In the genomic region with DNA sequence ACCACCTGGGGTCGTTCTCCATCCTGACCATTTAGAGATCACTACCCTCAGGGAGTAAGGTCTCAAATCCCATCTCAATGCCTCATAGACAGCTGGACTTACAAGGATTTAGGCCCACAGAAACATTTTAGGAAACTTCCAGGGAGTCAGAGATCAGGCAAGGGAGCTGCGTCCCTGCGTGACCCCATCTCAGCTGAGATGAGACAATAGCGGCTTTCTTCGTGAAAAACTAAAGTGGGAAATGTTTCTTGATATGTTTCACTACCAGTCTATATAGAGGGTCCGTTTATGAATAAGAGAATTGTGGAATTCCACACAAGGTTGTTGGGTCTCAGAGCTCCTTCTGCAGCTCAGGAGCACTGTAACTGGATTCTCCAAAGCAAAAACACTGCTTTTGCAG, we compare ENCODE assay signal across 1 cellular context.
TF ChIP-seq lines count a peak whose summit lies in the region.

No MANE protein-coding gene starts in this region.

TF ChIP-seq in IMR-90, 13 proteins besides CTCF, POLR2A, EP300 and RAD21 (continued from another document):
- no peak for TF ChIP-seq ELK1 (IDR thresholded peaks at IDR 0.05; ENCODE audit: borderline replicate concordance, low read depth, low read length)
